In genomic region chr15:98868564-98868963, GRCh38 we compare ENCODE assay signal across 32 cellular contexts.
DNase-seq lines count a peak whose midpoint lies in the region; ATAC-seq, FAIRE-seq and TF ChIP-seq lines count a peak whose summit lies in the region.
"Had no signal": no experiment of that assay in that cellular context is flagged by ENCODE, and none has a peak within 500 bp of the region (broad histone marks: within the 10 kb centered on the region; RNA-seq: fewer than 3 reads in every experiment).

No MANE protein-coding gene starts in this region.

- FAIRE-seq in A549 (lab: Jason Lieb, UNC) (no peak), H1 (lab: Jason Lieb, UNC) (no peak)
- FAIRE-seq: GM12891, HepG2, TTC549 had no signal

- no peak overlapping the region for H2BK12ac ChIP-seq in H1 (ENCODE audit: low read depth, low read length)

- no peak overlapping the region for H2BK20ac ChIP-seq in H1 (ENCODE audit: low read length)

- H3K9me3 ChIP-seq in A549 (no peaks in the 10 kb centered on the region), Panc1 (ENCODE audit: control insufficient read depth, insufficient read depth, low read depth, low read length) (no peaks in the 10 kb centered on the region), H1 (ENCODE audit: insufficient read depth in 2 of 2, low read depth in 1 of 2, low read length in 1 of 2) (no peaks in the 10 kb centered on the region), neutrophil (no peaks in the 10 kb centered on the region)
- H3K9me3 ChIP-seq: Caco-2, SJSA1, stomach, upper lobe of right lung had no signal

- no peak overlapping the region for H2AFZ ChIP-seq in H1 (ENCODE audit: low read length)

- H3K36me3 ChIP-seq in Panc1 (ENCODE audit: control insufficient read depth, insufficient read depth, low read length): no peaks in the 10 kb centered on the region
- no peaks in the 10 kb centered on the region for H3K36me3 ChIP-seq in H1 (ENCODE audit: control insufficient read depth in 2 of 4, insufficient read depth in 4 of 4, low read length in 3 of 4)
- no peaks in the 10 kb centered on the region for H3K36me3 ChIP-seq in neutrophil
- H3K36me3 ChIP-seq in H7 (replicated peaks; ENCODE audit: control insufficient read depth, insufficient read depth, low read length): no peaks in the 10 kb centered on the region
- H3K36me3 ChIP-seq: SJSA1, stomach, upper lobe of right lung had no signal

- TF ChIP-seq CTCF in A549 (IDR thresholded peaks at IDR 0.05): no peak
- TF ChIP-seq CTCF in Panc1 (IDR thresholded peaks at IDR 0.05): no peak
- TF ChIP-seq CTCF in H1 (IDR thresholded peaks at IDR 0.05; ENCODE audit: control extremely low read depth in 1 of 3, insufficient read depth in 1 of 3, low read depth in 1 of 3, low read length in 3 of 3): no peak
- no peak for TF ChIP-seq CTCF in neutrophil (IDR thresholded peaks at IDR 0.05)

- no peak overlapping the region for H3K14ac ChIP-seq in H1 (ENCODE audit: insufficient read length)

- H3K27me3 ChIP-seq in Panc1 (ENCODE audit: control insufficient read depth, insufficient read depth, low read length): no peaks in the 10 kb centered on the region
- no peaks in the 10 kb centered on the region; a peak in 1 of 7 replicates for H3K27me3 ChIP-seq in H1 (replicated peaks in 1 of 4; ENCODE audit: control insufficient read depth in 3 of 4, extremely low read depth in 1 of 4, insufficient read depth in 3 of 4, low read length in 3 of 4)
- H3K27me3 ChIP-seq in neutrophil: no peaks in the 10 kb centered on the region
- H3K27me3 ChIP-seq in H7 (ENCODE audit: control insufficient read depth, insufficient read depth, low read length): no peaks in the 10 kb centered on the region
- H3K27me3 ChIP-seq: BLaER1 treated with 17β-estradiol and CSF1 and Interleukin-3, amounts not matched to agents 10 nM and 100 nM; SJSA1; stomach; upper lobe of right lung had no signal

- ATAC-seq in A549: no peak
- ATAC-seq in Panc1: no peak
- no peak for ATAC-seq in HG03108 (IDR thresholded peaks at IDR 0.05; ENCODE audit: unreplicated experiment)
- ATAC-seq: activated CD4-positive, alpha-beta T cell treated with anti-CD3 and anti-CD28 coated beads for 36 hours; HepG2; left ventricle myocardium superior; natural killer cell treated with Interleukin-12 subunit alpha and Interleukin-12 subunit beta and Interleukin-15 and Interleukin-18, amount 100 ng/mL, for 72 hours; upper lobe of right lung had no signal

- no peak for TF ChIP-seq EP300 in A549 (IDR thresholded peaks at IDR 0.05)
- TF ChIP-seq EP300 in H1 (IDR thresholded peaks at IDR 0.05; ENCODE audit: borderline replicate concordance in 1 of 2, low read depth in 2 of 2, low read length in 2 of 2): no peak

- H4K20me1 ChIP-seq in H1 (replicated peaks in 1 of 2; ENCODE audit: control insufficient read depth in 1 of 2, insufficient read depth in 2 of 2, low read length in 2 of 2): peaks cover 2 to 8% of the 10 kb centered on the region in 2 experiments

- no TSS peak for BruUV-seq in Panc1 (replicated peaks; lab: Mats Ljungman, UMichigan)

- H3K79me1 ChIP-seq in H1 (ENCODE audit: low read depth, low read length): peaks cover 11% of the 10 kb centered on the region; the same call in 1 of the 2 replicates

- H3K4me1 ChIP-seq in A549 (peaks cover 96% of the 10 kb centered on the region), Panc1 (ENCODE audit: control insufficient read depth, insufficient read depth, low read length) (peaks cover 69% of the 10 kb centered on the region), H1 (replicated peaks in 1 of 4; ENCODE audit: control insufficient read depth in 3 of 4, insufficient read depth in 4 of 4, low read length in 3 of 4) (peaks cover 6 to 20% (median 13%) of the 10 kb centered on the region in 4 experiments), neutrophil (ENCODE audit: control insufficient read depth in 1 of 2, insufficient read depth in 1 of 2, low read depth in 1 of 2, low read length in 1 of 2) (peaks cover 76 to 81% of the 10 kb centered on the region in 2 experiments)

- peaks cover 15 to 98% of the 10 kb centered on the region in 2 experiments for H3K79me2 ChIP-seq in H1 (ENCODE audit: control insufficient read depth in 1 of 2, insufficient read depth in 2 of 2, low read length in 2 of 2)

- 51% methylated on average over 6 of the region's 6 CpGs for WGBS in A549 (ENCODE audit: missing lambda C conversion rate)
- 93% methylated on average over 6 of the region's 6 CpGs; no CpG with 5 or more reads in 1 of the 2 experiments for WGBS in H1 (ENCODE audit: extremely low coverage in 1 of 2, insufficient coverage in 1 of 2, insufficient read length in 1 of 2, insufficient replicate concordance in 2 of 2, low coverage in 1 of 2, low lambda C conversion rate in 2 of 2, missing lambda C conversion rate in 1 of 2), 2 experiments

- TF ChIP-seq POLR2A in A549 (IDR thresholded peaks at IDR 0.05; ENCODE audit: low read length): no peak
- TF ChIP-seq POLR2A in H1 (IDR thresholded peaks at IDR 0.05; ENCODE audit: control extremely low read depth in 1 of 2, low read depth in 2 of 2, low read length in 2 of 2): no peak

- CTCF ChIA-PET in A549 (lab: Yijun Ruan, JAX) (interaction anchor here (0.9 to 3.9 kb wide), 6 partner anchors 8 to 222 kb away, joined by 3 to 28 read pairs (median 5); no protein-coding TSS in a partner anchor), Panc1 (lab: Charles Lee) (interaction anchor here (1.2 kb wide), 1 partner anchor 17 kb away, joined by 3 read pairs; no protein-coding TSS in a partner anchor), H1 (lab: Charles Lee; ENCODE audit: partially characterized antibody) (interaction anchor here (2.0 to 4.5 kb wide), 2 partner anchors 9 to 13 kb away, joined by 5 to 38 read pairs; no protein-coding TSS in a partner anchor)

- peak overlapping the region; percentile 78 for H3K4me2 ChIP-seq in A549
- H3K4me2 ChIP-seq in H1 (ENCODE audit: insufficient read depth in 1 of 2, low read depth in 2 of 2, low read length in 2 of 2): no peak overlapping the region

- H3K4ac ChIP-seq in H1 (replicated peaks; ENCODE audit: insufficient read length, low read depth, low read length): no peak overlapping the region

- TF ChIP-seq RAD21 in A549 (conservative IDR thresholded peaks at IDR 0.05 in 1 of 2, IDR thresholded peaks at IDR 0.05 in 1 of 2) (no peak), H1 (IDR thresholded peaks at IDR 0.05 in 1 of 2, conservative IDR thresholded peaks at IDR 0.05 in 1 of 2; ENCODE audit: low read depth in 2 of 2, low read length in 2 of 2) (no peak)

- H2AK5ac ChIP-seq in H1 (ENCODE audit: low read depth, low read length): no peak overlapping the region

- H3K4me3 ChIP-seq in A549: no peak overlapping the region
- H3K4me3 ChIP-seq in Panc1 (ENCODE audit: low read depth in 2 of 2, low read length in 2 of 2): no peak overlapping the region
- no peak overlapping the region for H3K4me3 ChIP-seq in H1 (ENCODE audit: extremely low read depth in 1 of 4, insufficient read depth in 2 of 4, low read depth in 3 of 4, low read length in 4 of 4)
- no peak overlapping the region for H3K4me3 ChIP-seq in neutrophil (ENCODE audit: low read depth in 1 of 2, low read length in 1 of 2)
- H3K4me3 ChIP-seq in H7 (ENCODE audit: insufficient read depth, low read depth, low read length): no peak overlapping the region
- H3K4me3 ChIP-seq: BLaER1 treated with 17β-estradiol and CSF1 and Interleukin-3, amounts not matched to agents 10 nM and 100 nM; SJSA1; stomach; upper lobe of right lung had no signal

- no peaks in the 10 kb centered on the region for H3K23me2 ChIP-seq in H1 (ENCODE audit: low read depth, low read length)

- H4K91ac ChIP-seq in H1 (replicated peaks; ENCODE audit: insufficient read length, low read length): no peak overlapping the region

- H2BK120ac ChIP-seq in H1 (replicated peaks; ENCODE audit: low read depth, low read length): no peak overlapping the region

- H3K23ac ChIP-seq in H1 (ENCODE audit: insufficient read length): no peak overlapping the region

- H2BK5ac ChIP-seq in H1 (ENCODE audit: low read depth, low read length): no peak overlapping the region

- in situ Hi-C loops in Panc1 (cut with HindIII; ENCODE audit: low pct_unique_long_range_greater_than_20kb, low sequenced_read_pairs): no loop called here

- 0 out of 2 replicates have a peak overlapping the region, but pooled peaks have one; percentile 9 for H4K8ac ChIP-seq in H1 (ENCODE audit: extremely low read depth, insufficient read depth, low read length)

- DNase-seq in A549 (ENCODE audit: low read depth in 1 of 2, low spot score in 1 of 2) (peak in 1 of 2 experiments; percentile 50), Panc1 (ENCODE audit: low read depth, low spot score) (no peak), H1 (ENCODE audit: low read depth in 1 of 2, low spot score in 2 of 2) (no peak), dermis blood vessel endothelial cell (no peak), AG20443 (ENCODE audit: low spot score) (no peak), H7 (no peak)
- DNase-seq: ACHN; activated CD4-positive, alpha-beta T cell treated with anti-CD3 and anti-CD28 coated beads for 36 hours; activated naive CD4-positive, alpha-beta T cell treated with anti-CD3 and anti-CD28 coated beads for 36 hours; activated T-cell treated with anti-CD3 and anti-CD28 coated beads, Interleukin-2, amount 50 U/mL, for 48 hours; Caco-2; caudate nucleus; head of caudate nucleus; left ventricle myocardium superior; NCI-H1048; NCI-H1694 treated with DMSO at 0.1 percent for 48 hours; NCI-H2171 treated with DMSO at 0.1 percent for 48 hours; NCI-H524 treated with DMSO at 0.1 percent for 48 hours; NK-92 treated with Interleukin-12 subunit alpha and Interleukin-12 subunit beta, amount 100 ng/mL, for 24 hours; posterior cingulate gyrus; stomach; T-helper 1 cell; upper lobe of right lung had no signal

- H3K9ac ChIP-seq in H1 (replicated peaks in 1 of 4; ENCODE audit: extremely low read depth in 1 of 4, low read depth in 3 of 4, low read length in 3 of 4): no peak overlapping the region; a peak in 2 of 7 replicates
- H3K9ac ChIP-seq: BLaER1 treated with 17β-estradiol and CSF1 and Interleukin-3, amounts not matched to agents 10 nM and 100 nM had no signal

- no peak overlapping the region for H3K18ac ChIP-seq in H1 (ENCODE audit: extremely low read depth, low read length)

- H3K27ac ChIP-seq in A549 (peak overlapping the region; percentile 95 to 97), Panc1 (ENCODE audit: low read length) (peak overlapping the region; percentile 100), H1 (ENCODE audit: low read depth, low read length) (no peak overlapping the region), neutrophil (peak overlapping the region; percentile 29)
- H3K27ac ChIP-seq: HL-60, SJSA1, stomach, upper lobe of right lung had no signal

- no peak overlapping the region for H2BK15ac ChIP-seq in H1 (ENCODE audit: low read length)

- intact Hi-C loops in Panc1 (cut with micrococcal nuclease; ENCODE audit: unreplicated experiment): loop anchor here (5.0 kb wide), 2 partner anchors 34 to 194 kb away; no protein-coding TSS in a partner anchor

- POLR2A ChIA-PET in A549 (lab: Yijun Ruan, JAX) (interaction anchor here (1.4 kb wide), 1 partner anchor 12 kb away, joined by 4 read pairs; no protein-coding TSS in a partner anchor), Panc1 (lab: Charles Lee) (interaction anchor here (0.7 kb wide), 1 partner anchor 10 kb away, joined by 5 read pairs; no protein-coding TSS in a partner anchor), H1 (lab: Charles Lee; ENCODE audit: partially characterized antibody) (no interaction called here)

- H3K56ac ChIP-seq in H1 (replicated peaks; ENCODE audit: insufficient read length, low read depth, low read length): no peak overlapping the region

- H4K5ac ChIP-seq in H1 (ENCODE audit: insufficient read length, low read depth, low read length): no peak overlapping the region
